ENCODE assay signal across 1 cellular context in genomic region chr16:11554054-11554453, GRCh38.
TF ChIP-seq lines count a peak whose summit lies in the region.

No MANE protein-coding gene starts in this region.

TF ChIP-seq in K562, 482 proteins besides CTCF, POLR2A, EP300 and RAD21 (continued from another document):
- TF ChIP-seq RREB1 (CRISPR knock-in tag; IDR thresholded peaks at IDR 0.05) (no peak), NR0B1 (IDR thresholded peaks at IDR 0.05; ENCODE audit: partially characterized antibody) (no peak), CEBPG (CRISPR knock-in tag; IDR thresholded peaks at IDR 0.05) (no peak), CEBPG (tag; conservative IDR thresholded peaks at IDR 0.05 in 1 of 2, IDR thresholded peaks at IDR 0.05 in 1 of 2) (peak in 1 of 2 experiments; percentile 47; a peak in 2 of 4 replicates), KAT8 (IDR thresholded peaks at IDR 0.05; ENCODE audit: low read depth) (no peak), ARID4B (CRISPR knock-in tag; IDR thresholded peaks at IDR 0.05) (no peak), CEBPB (tag; IDR thresholded peaks at IDR 0.05) (peak; percentile 24; the same call in 1 of the 2 replicates)
